ENCODE assay signal across 18 cellular contexts in the genomic region with DNA sequence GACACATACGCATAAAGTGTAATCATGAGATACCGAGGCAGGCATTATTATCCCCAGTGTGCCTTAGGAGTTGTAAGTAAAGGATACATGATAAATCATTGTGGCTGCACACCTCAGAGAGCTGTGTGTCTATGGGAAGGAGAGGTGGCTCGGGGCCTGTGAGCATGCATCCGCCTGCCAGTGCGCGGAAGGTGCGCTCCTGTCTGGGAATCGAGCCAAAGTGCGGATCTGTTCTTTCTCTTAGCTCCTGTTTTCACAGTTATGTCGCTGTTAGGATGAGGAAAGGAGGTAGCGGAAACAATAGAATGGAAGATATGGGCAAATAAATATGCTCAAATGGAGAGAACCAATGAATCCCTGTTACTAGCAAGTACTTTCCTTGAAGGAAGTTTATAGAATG.
A peak's percentile ranks its signal among the peaks of the same experiment; 100 is the strongest.
DNase-seq lines count a peak whose midpoint lies in the region; ATAC-seq and TF ChIP-seq lines count a peak whose summit lies in the region.
"Had no signal": no experiment of that assay in that cellular context is flagged by ENCODE, and none has a peak within 500 bp of the region (broad histone marks: within the 10 kb centered on the region; RNA-seq: fewer than 3 reads in every experiment).

No MANE protein-coding gene starts in this region.

- DNase-seq in BE2C (peak; percentile 82), DMS153 treated with DMSO at 0.1 percent for 48 hours (lab: John Stamatoyannopoulos, UW; ENCODE audit: unreplicated experiment) (peak; percentile 44), NCI-H2171 (lab: John Stamatoyannopoulos, UW) (peak; percentile 16), heart left ventricle (peak; percentile 57 to 71 (median 69)), smooth muscle cell (lab: John Stamatoyannopoulos, UW; ENCODE audit: unreplicated experiment) (no peak), chondrocyte (ENCODE audit: low spot score) (no peak), HuH-7.5 (ENCODE audit: low spot score) (no peak)
- no peak for DNase-seq in activated CD8-positive, alpha-beta memory T cell treated with anti-CD3 and anti-CD28 coated beads, Interleukin-2, amount 50 U/mL, for 4 hours
- DNase-seq: CD4-positive, alpha-beta T cell; COR-L47; Kasumi-1; NCI-H1417 treated with DMSO at 0.1 percent for 48 hours; NCI-H187 treated with DMSO at 0.1 percent for 48 hours; NCI-H510A; NCI-H82; SJCRH30 had no signal

- H3K4me3 Mint-ChIP-seq in chondrocyte (ENCODE audit: unreplicated experiment) = no peak overlapping the region
- H3K4me3 Mint-ChIP-seq: CD4-positive, alpha-beta T cell had no signal

- whole genome bisulfite sequencing in heart left ventricle, 4 donors = 45 to 61% (median 51%) methylated on average over 11 of the region's 11 CpGs
- WGBS in smooth muscle cell (ENCODE audit: low lambda C conversion rate) = 92% methylated on average over 11 of the region's 11 CpGs

- no peak for TF ChIP-seq POLR2A in heart left ventricle (IDR thresholded peaks at IDR 0.05)

- H4K20me1 ChIP-seq in smooth muscle cell (ENCODE audit: low read depth) = no peaks in the 10 kb centered on the region
- H4K20me1 ChIP-seq: BLaER1 had no signal

- peaks cover 6% of the 10 kb centered on the region for H3K36me3 Mint-ChIP-seq in chondrocyte (ENCODE audit: low read depth)

- H3K4me1 ChIP-seq in BE2C = peaks cover 6% of the 10 kb centered on the region; the same call in 1 of the 2 replicates
- peaks cover 0 to 10% (median 1%) of the 10 kb centered on the region in 12 donors for H3K4me1 ChIP-seq in heart left ventricle
- H3K4me1 ChIP-seq in smooth muscle cell (ENCODE audit: low read depth) = no peaks in the 10 kb centered on the region
- H3K4me1 ChIP-seq: SJCRH30 had no signal

- peaks cover 9% of the 10 kb centered on the region for H3K4me1 Mint-ChIP-seq in chondrocyte (ENCODE audit: low read depth)

- no peak for TF ChIP-seq CTCF in BE2C (IDR thresholded peaks at IDR 0.05; ENCODE audit: low read depth, low read length)
- no peak for TF ChIP-seq CTCF in heart left ventricle (IDR thresholded peaks at IDR 0.05)
- TF ChIP-seq CTCF in smooth muscle cell (IDR thresholded peaks at IDR 0.05; ENCODE audit: borderline replicate concordance, insufficient read depth, poor library complexity, severe bottlenecking) = no peak
- TF ChIP-seq CTCF in chondrocyte (IDR thresholded peaks at IDR 0.05) = no peak

- H3K27me3 Mint-ChIP-seq in chondrocyte (ENCODE audit: low read depth) = no peaks in the 10 kb centered on the region
- H3K27me3 Mint-ChIP-seq: CD4-positive, alpha-beta T cell had no signal

- no peaks in the 10 kb centered on the region for H3K9me3 Mint-ChIP-seq in chondrocyte (ENCODE audit: low read depth)
- H3K9me3 Mint-ChIP-seq: CD4-positive, alpha-beta T cell had no signal

- no peak overlapping the region for H3K4me2 ChIP-seq in smooth muscle cell
- H3K4me2 ChIP-seq: BLaER1 had no signal

- H3K9ac ChIP-seq in smooth muscle cell (ENCODE audit: low read depth) = no peak overlapping the region
- H3K9ac ChIP-seq: BLaER1 had no signal

- peak overlapping the region; percentile 41 for H3K4me3 ChIP-seq in BE2C (ENCODE audit: low read depth, low read length)
- no peak overlapping the region for H3K4me3 ChIP-seq in heart left ventricle
- H3K4me3 ChIP-seq in smooth muscle cell = no peak overlapping the region
- H3K4me3 ChIP-seq: BLaER1, SJCRH30 had no signal

- no peak overlapping the region for H2AFZ ChIP-seq in smooth muscle cell (ENCODE audit: low read depth)

- no peaks in the 10 kb centered on the region for H3K9me3 ChIP-seq in BE2C
- H3K9me3 ChIP-seq in heart left ventricle = no peaks in the 10 kb centered on the region
- H3K9me3 ChIP-seq in smooth muscle cell (replicated peaks; ENCODE audit: low read depth) = no peaks in the 10 kb centered on the region
- H3K9me3 ChIP-seq: BLaER1, SJCRH30 had no signal

- no peak overlapping the region for H3K27ac Mint-ChIP-seq in chondrocyte (ENCODE audit: unreplicated experiment)
- H3K27ac Mint-ChIP-seq: CD4-positive, alpha-beta T cell had no signal

- ATAC-seq in heart left ventricle = peak; percentile 67 to 91 (median 87)
- ATAC-seq: Panc1 had no signal

- no peak overlapping the region for H3K27ac ChIP-seq in heart left ventricle
- H3K27ac ChIP-seq in smooth muscle cell (ENCODE audit: low read depth) = no peak overlapping the region
- H3K27ac ChIP-seq: BLaER1, SJCRH30 had no signal

- no peaks in the 10 kb centered on the region for H3K79me2 ChIP-seq in smooth muscle cell (ENCODE audit: low read depth)

- H3K36me3 ChIP-seq in BE2C (no peaks in the 10 kb centered on the region), heart left ventricle (no peaks in the 10 kb centered on the region), smooth muscle cell (ENCODE audit: low read depth) (no peaks in the 10 kb centered on the region)
- H3K36me3 ChIP-seq: BLaER1, SJCRH30 had no signal

- no peaks in the 10 kb centered on the region for H3F3A ChIP-seq in smooth muscle cell (ENCODE audit: low read depth)

- H3K27me3 ChIP-seq in BE2C = no peaks in the 10 kb centered on the region
- no peaks in the 10 kb centered on the region for H3K27me3 ChIP-seq in heart left ventricle
- no peaks in the 10 kb centered on the region for H3K27me3 ChIP-seq in smooth muscle cell (ENCODE audit: low read depth)
- H3K27me3 ChIP-seq: BLaER1, SJCRH30 had no signal

- intact Hi-C loops in heart left ventricle (cut with DNase I) = loop anchor here in 1 of 10 donors (5.0 kb wide), 1 partner anchor 44 kb away; no protein-coding TSS in a partner anchor

Comparison
In these comparisons a context has a peak if more than half of its experiments do, and no peak if none do; other contexts are left out.
1. DNase-seq: peak in BE2C (single experiment), DMS153 treated with DMSO at 0.1 percent for 48 hours (single experiment), NCI-H2171 (single experiment) and heart left ventricle (5 of 5); none in activated CD8-positive, alpha-beta memory T cell treated with anti-CD3 and anti-CD28 coated beads, Interleukin-2, amount 50 U/mL, for 4 hours (single experiment), smooth muscle cell (single experiment), chondrocyte (single experiment) and HuH-7.5 (single experiment).